Comparison of ENCODE assay signal across 9 cellular contexts in the genomic region with DNA sequence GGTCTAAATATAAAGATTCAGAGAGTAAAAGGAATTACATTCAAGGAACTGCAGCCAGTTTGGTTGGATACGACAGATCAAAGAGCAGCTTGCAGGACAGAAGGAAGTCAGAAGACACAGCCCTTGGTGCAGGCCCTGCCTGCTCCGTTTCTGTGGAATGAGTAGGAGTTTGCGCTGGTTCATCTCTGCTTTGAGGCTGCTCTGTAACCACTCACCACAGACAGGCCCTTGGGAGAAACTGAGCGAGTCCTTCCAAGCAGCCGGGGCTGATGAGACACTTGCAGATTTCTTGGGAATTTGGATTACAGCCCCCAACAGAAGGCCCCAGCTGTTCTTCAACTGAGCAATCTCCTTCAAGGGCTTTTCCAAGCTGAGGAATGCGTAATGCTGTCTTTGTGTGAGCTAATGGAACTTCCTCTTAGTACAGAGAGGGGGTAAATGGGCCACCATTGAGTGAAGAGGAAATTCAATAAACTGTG. TPM values are rescaled to one million over a fixed set of nuclear protein-coding genes. Genes with fewer than 3 reads are reported as not detected.
DNase-seq lines count a peak whose midpoint lies in the region; ATAC-seq and TF ChIP-seq lines count a peak whose summit lies in the region.
"Had no signal": no experiment of that assay in that cellular context is flagged by ENCODE, and none has a peak within 500 bp of the region (broad histone marks: within the 10 kb centered on the region; RNA-seq: fewer than 3 reads in every experiment).

No MANE protein-coding gene starts in this region.

- in situ Hi-C loops in brain microvascular endothelial cell (cut with HindIII; ENCODE audit: low pct_ligation_motif_present, low sequenced_read_pairs), result no loop called here

- no peak overlapping the region for H3K14ac ChIP-seq in neuronal stem cell (ENCODE audit: low read length)

- peaks cover 31% of the 10 kb centered on the region for H3K36me3 ChIP-seq in OCI-LY7 (ENCODE audit: insufficient read depth, low read length)
- no peaks in the 10 kb centered on the region for H3K36me3 ChIP-seq in neuronal stem cell (replicated peaks in 1 of 2; ENCODE audit: control insufficient read depth in 2 of 2, insufficient read depth in 2 of 2, low read length in 2 of 2)
- H3K36me3 ChIP-seq in brain microvascular endothelial cell (replicated peaks), result no peaks in the 10 kb centered on the region

- intact Hi-C loops in OCI-LY7 (cut with micrococcal nuclease; ENCODE audit: unreplicated experiment), result no loop called here

- peak; percentile 44 to 55 for DNase-seq in AML-193 (lab: John Stamatoyannopoulos, UW)
- no peak for DNase-seq in OCI-LY7 (ENCODE audit: low spot score)
- DNase-seq in central memory CD4-positive, alpha-beta T cell, result peak; percentile 22
- DNase-seq in neuronal stem cell (ENCODE audit: low spot score), result peak; percentile 31
- no peak for DNase-seq in brain microvascular endothelial cell
- no peak for DNase-seq in NCI-H146 treated with DMSO at 0.1 percent for 48 hours (lab: John Stamatoyannopoulos, UW; ENCODE audit: unreplicated experiment)
- DNase-seq in foreskin melanocyte, result no peak
- DNase-seq: posterior cingulate gyrus had no signal

- H3K4me2 ChIP-seq in OCI-LY7 (ENCODE audit: low read length), result peak overlapping the region; percentile 29
- no peak overlapping the region for H3K4me2 ChIP-seq in neuronal stem cell (ENCODE audit: insufficient read depth, low read length, poor library complexity, severe bottlenecking)

- TF ChIP-seq CTCF in OCI-LY7 (conservative IDR thresholded peaks at IDR 0.05; ENCODE audit: low read length) (no peak), brain microvascular endothelial cell (IDR thresholded peaks at IDR 0.05; ENCODE audit: low read depth, low read length, missing control alignments) (no peak)

- no peak overlapping the region for H2BK12ac ChIP-seq in neuronal stem cell (ENCODE audit: low read length)

- H2BK120ac ChIP-seq in neuronal stem cell (ENCODE audit: low read depth, low read length), result no peak overlapping the region

- H4K20me1 ChIP-seq in OCI-LY7 (ENCODE audit: insufficient read depth, low read length), result no peaks in the 10 kb centered on the region

- H3K27ac ChIP-seq in OCI-LY7 (ENCODE audit: low read depth, low read length, poor library complexity, severe bottlenecking) (no peak overlapping the region), neuronal stem cell (replicated peaks; ENCODE audit: low read length) (no peak overlapping the region), brain microvascular endothelial cell (no peak overlapping the region)

- H3K79me2 ChIP-seq in OCI-LY7 (ENCODE audit: insufficient read depth, low read depth, low read length), result no peaks in the 10 kb centered on the region

- H3K4me1 ChIP-seq in OCI-LY7 (ENCODE audit: insufficient read depth, low read length, poor library complexity, severe bottlenecking), result peaks cover 58% of the 10 kb centered on the region
- peaks cover 0 to 7% of the 10 kb centered on the region in 2 donors for H3K4me1 ChIP-seq in neuronal stem cell (ENCODE audit: control insufficient read depth in 2 of 2, insufficient read depth in 1 of 2, low read depth in 1 of 2, low read length in 2 of 2)

- no peak overlapping the region for H4K8ac ChIP-seq in neuronal stem cell (ENCODE audit: low read depth, low read length)

- H3K9me3 ChIP-seq in OCI-LY7 (ENCODE audit: low read length) (no peaks in the 10 kb centered on the region), neuronal stem cell (replicated peaks in 1 of 2; ENCODE audit: control insufficient read depth in 2 of 2, insufficient read depth in 1 of 2, low read depth in 1 of 2, low read length in 2 of 2) (peaks cover 0 to 3% of the 10 kb centered on the region in 2 donors)

- H3K4ac ChIP-seq in neuronal stem cell (ENCODE audit: low read length), result no peak overlapping the region

- H2AK5ac ChIP-seq in neuronal stem cell (ENCODE audit: low read depth, low read length), result no peak overlapping the region

- H3K18ac ChIP-seq in neuronal stem cell (ENCODE audit: low read length), result no peak overlapping the region

- no TSS peak for BruUV-seq in OCI-LY7 (replicated peaks; lab: Mats Ljungman, UMichigan)

- POLR2A ChIA-PET in OCI-LY7 (lab: Charles Lee), result interaction anchor here (0.8 to 6.7 kb wide), 6 partner anchors 8 to 49 kb away, joined by 3 to 59 read pairs (median 3); partner anchors contain the start of gene IL10RA

- no peak for ATAC-seq in HG02970 (IDR thresholded peaks at IDR 0.05; ENCODE audit: low FRiP score, unreplicated experiment)

- no peaks in the 10 kb centered on the region for H3K9me2 ChIP-seq in OCI-LY7 (ENCODE audit: insufficient read depth, low read length)

- H2BK5ac ChIP-seq in neuronal stem cell (ENCODE audit: low read length), result no peak overlapping the region

- H3K27me3 ChIP-seq in neuronal stem cell (ENCODE audit: control insufficient read depth in 3 of 3, insufficient read depth in 3 of 3, low read depth in 1 of 3, low read length in 3 of 3) (no peaks in the 10 kb centered on the region), brain microvascular endothelial cell (replicated peaks) (no peaks in the 10 kb centered on the region)

- no peaks in the 10 kb centered on the region for H3K79me1 ChIP-seq in neuronal stem cell (ENCODE audit: low read depth, low read length)

- H2BK15ac ChIP-seq in neuronal stem cell (ENCODE audit: low read length), result no peak overlapping the region

- no peak overlapping the region for H3K4me3 ChIP-seq in OCI-LY7 (ENCODE audit: low read depth, low read length, poor library complexity, severe bottlenecking)
- H3K4me3 ChIP-seq in neuronal stem cell (ENCODE audit: low read length in 2 of 2), result no peak overlapping the region
- no peak overlapping the region for H3K4me3 ChIP-seq in brain microvascular endothelial cell (ENCODE audit: low read depth, low read length)

- H3K23ac ChIP-seq in neuronal stem cell (ENCODE audit: low read depth, low read length, poor library complexity), result no peak overlapping the region

- no peak overlapping the region for H4K91ac ChIP-seq in neuronal stem cell (ENCODE audit: low read depth, low read length, poor library complexity)

- H2AFZ ChIP-seq in OCI-LY7 (ENCODE audit: low read length) (peak overlapping the region; percentile 43; the same call in 1 of the 2 replicates), neuronal stem cell (ENCODE audit: low read length) (no peak overlapping the region)

- no CpG with 5 or more reads among the region's 6 CpGs for WGBS in neuronal stem cell (ENCODE audit: extremely low coverage in 2 of 2, insufficient read length in 2 of 2, insufficient replicate concordance in 1 of 2), 2 donors

- CTCF ChIA-PET in OCI-LY7 (lab: Charles Lee; ENCODE audit: unreplicated experiment), result no interaction called here

- H3K9ac ChIP-seq in neuronal stem cell (ENCODE audit: low read depth, low read length, poor library complexity), result no peak overlapping the region

RNA-seq across cellular contexts. Expression of gene IL10RA, which starts 16.4 kb away (rescaled TPM):
- 8.2 and 15.7 TPM in 2 replicates for total RNA-seq in OCI-LY7 (2014; rRNA removed; shearing (Covaris generic))
- total RNA-seq in OCI-LY7 (2022), result 18.3 and 25.2 TPM in 2 replicates
- 0.06 TPM for polyA plus RNA-seq in neuronal stem cell (2013, experiment 1 of 2)
- polyA plus RNA-seq in neuronal stem cell (2013, experiment 2 of 2), result 0.06 TPM

Comparison
In these comparisons a context has a peak if more than half of its experiments do, and no peak if none do; other contexts are left out.
1. DNase-seq: peak in AML-193 (2 of 2), central memory CD4-positive, alpha-beta T cell (single experiment) and neuronal stem cell (single experiment); none in OCI-LY7 (single experiment), brain microvascular endothelial cell (single experiment), NCI-H146 treated with DMSO at 0.1 percent for 48 hours (single experiment) and foreskin melanocyte (single experiment).